2 cellular contexts compared by ENCODE assay signal in the genomic region with DNA sequence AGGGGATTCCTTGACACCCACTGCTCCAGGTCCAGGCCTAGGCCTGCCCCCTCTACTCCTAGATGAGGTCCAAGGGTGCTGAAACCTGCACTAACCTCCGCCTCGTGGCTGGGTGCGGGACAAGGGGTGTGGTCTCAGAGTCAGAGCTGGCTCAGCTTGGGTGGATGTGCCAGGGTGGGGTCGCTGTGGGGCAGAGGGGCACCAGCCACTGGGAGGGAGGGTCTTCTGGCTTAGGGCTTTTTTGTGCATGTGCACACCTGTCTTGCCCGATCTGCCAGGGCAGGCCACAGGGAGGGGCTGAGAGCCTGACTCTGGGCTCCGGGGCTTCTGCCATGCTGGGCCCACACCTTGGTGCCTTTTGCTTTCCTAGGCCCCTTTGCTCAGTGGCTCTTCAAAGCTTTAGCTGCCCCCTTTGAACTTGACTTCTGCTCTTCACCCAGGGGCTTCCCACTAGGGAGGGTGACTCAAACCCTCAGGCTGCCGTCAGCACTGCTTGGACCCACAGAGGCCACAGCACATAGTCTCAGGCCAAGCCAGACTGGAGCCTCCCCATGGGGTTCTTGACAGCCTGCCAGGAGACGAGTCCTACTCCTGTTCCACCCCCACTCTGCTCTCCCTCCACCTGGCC.
TF ChIP-seq lines count a peak whose summit lies in the region.

No MANE protein-coding gene starts in this region.

TF ChIP-seq in GM23338, 12 proteins besides CTCF, POLR2A, EP300 and RAD21 (continues in another document):
- TF ChIP-seq POLR2AphosphoS5 (IDR thresholded peaks at IDR 0.05; ENCODE audit: low read depth): no peak
- no peak for TF ChIP-seq NANOG (IDR thresholded peaks at IDR 0.05; ENCODE audit: borderline replicate concordance)
- no peak for TF ChIP-seq STAT1 (IDR thresholded peaks at IDR 0.05; ENCODE audit: unreplicated experiment)
- no peak for TF ChIP-seq ZNF462 (CRISPR knock-in tag; IDR thresholded peaks at IDR 0.05)
- no peak for TF ChIP-seq JUNB (IDR thresholded peaks at IDR 0.05; ENCODE audit: unreplicated experiment)
- no peak for TF ChIP-seq CREB1 (CRISPR knock-in tag; IDR thresholded peaks at IDR 0.05; ENCODE audit: low read depth)
- no peak for TF ChIP-seq ZNF331 (CRISPR knock-in tag; IDR thresholded peaks at IDR 0.05; ENCODE audit: low read depth)
- no peak for TF ChIP-seq EZH2phosphoT487 (IDR thresholded peaks at IDR 0.05; ENCODE audit: unreplicated experiment)
- no peak for TF ChIP-seq EZH2 (IDR thresholded peaks at IDR 0.05; ENCODE audit: low read depth, unreplicated experiment)
- TF ChIP-seq REST (IDR thresholded peaks at IDR 0.05; ENCODE audit: unreplicated experiment): no peak
- no peak for TF ChIP-seq ZNF114 (CRISPR knock-in tag; IDR thresholded peaks at IDR 0.05)

TF ChIP-seq in HepG2, 621 proteins besides CTCF, POLR2A, EP300 and RAD21:
- TF ChIP-seq THRA (CRISPR knock-in tag; IDR thresholded peaks at IDR 0.05; ENCODE audit: borderline replicate concordance) (no peak), ZNF138 (CRISPR knock-in tag; IDR thresholded peaks at IDR 0.05; ENCODE audit: low read depth) (no peak), MBNL3 (CRISPR knock-in tag; conservative IDR thresholded peaks at IDR 0.05) (no peak), ZNF569 (CRISPR knock-in tag; IDR thresholded peaks at IDR 0.05; ENCODE audit: borderline replicate concordance) (no peak)
- TF ChIP-seq, protein P1, sequence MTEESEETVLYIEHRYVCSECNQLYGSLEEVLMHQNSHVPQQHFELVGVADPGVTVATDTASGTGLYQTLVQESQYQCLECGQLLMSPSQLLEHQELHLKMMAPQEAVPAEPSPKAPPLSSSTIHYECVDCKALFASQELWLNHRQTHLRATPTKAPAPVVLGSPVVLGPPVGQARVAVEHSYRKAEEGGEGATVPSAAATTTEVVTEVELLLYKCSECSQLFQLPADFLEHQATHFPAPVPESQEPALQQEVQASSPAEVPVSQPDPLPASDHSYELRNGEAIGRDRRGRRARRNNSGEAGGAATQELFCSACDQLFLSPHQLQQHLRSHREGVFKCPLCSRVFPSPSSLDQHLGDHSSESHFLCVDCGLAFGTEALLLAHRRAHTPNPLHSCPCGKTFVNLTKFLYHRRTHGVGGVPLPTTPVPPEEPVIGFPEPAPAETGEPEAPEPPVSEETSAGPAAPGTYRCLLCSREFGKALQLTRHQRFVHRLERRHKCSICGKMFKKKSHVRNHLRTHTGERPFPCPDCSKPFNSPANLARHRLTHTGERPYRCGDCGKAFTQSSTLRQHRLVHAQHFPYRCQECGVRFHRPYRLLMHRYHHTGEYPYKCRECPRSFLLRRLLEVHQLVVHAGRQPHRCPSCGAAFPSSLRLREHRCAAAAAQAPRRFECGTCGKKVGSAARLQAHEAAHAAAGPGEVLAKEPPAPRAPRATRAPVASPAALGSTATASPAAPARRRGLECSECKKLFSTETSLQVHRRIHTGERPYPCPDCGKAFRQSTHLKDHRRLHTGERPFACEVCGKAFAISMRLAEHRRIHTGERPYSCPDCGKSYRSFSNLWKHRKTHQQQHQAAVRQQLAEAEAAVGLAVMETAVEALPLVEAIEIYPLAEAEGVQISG (CRISPR knock-in tag; IDR thresholded peaks at IDR 0.05): no peak
